Comparison of ENCODE assay signal across 1 cellular context in the genomic region with DNA sequence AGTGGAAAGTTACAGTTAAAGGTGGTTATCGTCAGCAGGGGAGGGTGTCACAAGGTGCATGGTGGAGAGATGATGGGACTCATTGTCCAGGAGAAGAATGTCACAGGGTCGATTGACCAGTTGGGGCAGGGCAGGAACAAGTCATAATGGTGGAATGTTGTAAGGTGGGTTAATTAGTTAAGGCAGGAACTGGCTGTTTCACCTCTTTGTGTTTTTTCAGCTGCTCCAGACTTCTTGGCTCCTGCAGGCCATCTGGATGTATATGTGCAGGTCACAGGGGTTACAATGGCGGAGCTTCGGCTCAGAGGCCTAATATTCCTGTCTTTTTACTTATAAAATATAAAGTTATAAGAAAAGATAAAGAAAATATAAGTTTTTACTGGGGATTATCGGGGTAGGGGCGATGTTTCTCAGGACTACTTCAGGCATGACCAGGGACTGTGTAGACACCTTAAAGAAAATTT.
TF ChIP-seq lines count a peak whose summit lies in the region.

No MANE protein-coding gene starts in this region.

TF ChIP-seq in Ishikawa, 13 proteins besides CTCF, POLR2A, EP300 and RAD21:
- peak; percentile 96 for TF ChIP-seq TEAD4 (IDR thresholded peaks at IDR 0.05)
- peak; percentile 62 for TF ChIP-seq CEBPB (IDR thresholded peaks at IDR 0.05)
- TF ChIP-seq, protein P1, sequence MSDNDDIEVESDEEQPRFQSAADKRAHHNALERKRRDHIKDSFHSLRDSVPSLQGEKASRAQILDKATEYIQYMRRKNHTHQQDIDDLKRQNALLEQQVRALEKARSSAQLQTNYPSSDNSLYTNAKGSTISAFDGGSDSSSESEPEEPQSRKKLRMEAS (IDR thresholded peaks at IDR 0.05): peak; percentile 66
- peak; percentile 94 for TF ChIP-seq FOXM1 (IDR thresholded peaks at IDR 0.05; ENCODE audit: borderline replicate concordance, low read depth)
- TF ChIP-seq, protein P2, sequence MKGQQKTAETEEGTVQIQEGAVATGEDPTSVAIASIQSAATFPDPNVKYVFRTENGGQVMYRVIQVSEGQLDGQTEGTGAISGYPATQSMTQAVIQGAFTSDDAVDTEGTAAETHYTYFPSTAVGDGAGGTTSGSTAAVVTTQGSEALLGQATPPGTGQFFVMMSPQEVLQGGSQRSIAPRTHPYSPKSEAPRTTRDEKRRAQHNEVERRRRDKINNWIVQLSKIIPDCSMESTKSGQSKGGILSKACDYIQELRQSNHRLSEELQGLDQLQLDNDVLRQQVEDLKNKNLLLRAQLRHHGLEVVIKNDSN (IDR thresholded peaks at IDR 0.05): peak; percentile 46; the same call in 1 of the 2 replicates
- peak; percentile 98 for TF ChIP-seq TCF12 (IDR thresholded peaks at IDR 0.05; ENCODE audit: low read depth)
- peak; percentile 84 for TF ChIP-seq YY1 (IDR thresholded peaks at IDR 0.05; ENCODE audit: low read depth)
- TF ChIP-seq NFIC (IDR thresholded peaks at IDR 0.05): peak; percentile 81
